In genomic region chr19:50994129-50994528, GRCh38 we compare ENCODE assay signal across 1 cellular context.
A peak's percentile ranks its signal among the peaks of the same experiment; 100 is the strongest.
TF ChIP-seq lines count a peak whose summit lies in the region.

No MANE protein-coding gene starts in this region.

TF ChIP-seq in K562, 482 proteins besides CTCF, POLR2A, EP300 and RAD21:
- TF ChIP-seq TFE3 (CRISPR knock-in tag; IDR thresholded peaks at IDR 0.05), result peak; percentile 92
- TF ChIP-seq PHB2 (IDR thresholded peaks at IDR 0.05; ENCODE audit: low read depth), result no peak
- peak; percentile 41 for TF ChIP-seq RBM25 (IDR thresholded peaks at IDR 0.05; ENCODE audit: low read depth, low read length, severe bottlenecking)
- TF ChIP-seq CBX3 (IDR thresholded peaks at IDR 0.05; ENCODE audit: borderline replicate concordance in 1 of 2, low read length in 2 of 2), result peak in 1 of 2 experiments; percentile 96; a peak in 2 of 3 replicates
- TF ChIP-seq PBX2 (CRISPR knock-in tag; IDR thresholded peaks at IDR 0.05; ENCODE audit: low read depth), result no peak
- 0 out of 2 replicates have a peak, but pooled peaks have one; percentile 33 for TF ChIP-seq PBX2 (tag; conservative IDR thresholded peaks at IDR 0.05; ENCODE audit: low read depth)
- peak; percentile 34; the same call in 1 of the 2 replicates for TF ChIP-seq C11orf30 (IDR thresholded peaks at IDR 0.05; ENCODE audit: low read depth)
- TF ChIP-seq USF1 (CRISPR knock-in tag; IDR thresholded peaks at IDR 0.05), result peak; percentile 94
- 0 out of 2 replicates have a peak, but pooled peaks have one; percentile 42 for TF ChIP-seq CC2D1A (IDR thresholded peaks at IDR 0.05)
- TF ChIP-seq NFYB (IDR thresholded peaks at IDR 0.05; ENCODE audit: extremely low read depth, insufficient read length), result peak; percentile 69
- TF ChIP-seq L3MBTL2 (IDR thresholded peaks at IDR 0.05), result peak; percentile 78; the same call in 1 of the 2 replicates
- TF ChIP-seq SIN3B (IDR thresholded peaks at IDR 0.05; ENCODE audit: low read depth), result 0 out of 2 replicates have a peak, but pooled peaks have one; percentile 12
- TF ChIP-seq TOE1 (IDR thresholded peaks at IDR 0.05; ENCODE audit: borderline replicate concordance), result peak; percentile 93
- no peak for TF ChIP-seq TOE1 (CRISPR knock-in tag; IDR thresholded peaks at IDR 0.05; ENCODE audit: borderline replicate concordance, low read depth)
- peak; percentile 17 to 89 (median 31) for TF ChIP-seq YY1 (IDR thresholded peaks at IDR 0.05; ENCODE audit: borderline replicate concordance in 1 of 3, control insufficient read depth in 1 of 3, extremely low read depth in 1 of 3, insufficient read depth in 3 of 3, insufficient read length in 1 of 3, insufficient replicate concordance in 2 of 3, low read depth in 1 of 3, low read length in 2 of 3)
- TF ChIP-seq RAD51 (IDR thresholded peaks at IDR 0.05; ENCODE audit: borderline replicate concordance, low read depth), result peak; percentile 96
- no peak for TF ChIP-seq KLF6 (CRISPR knock-in tag; IDR thresholded peaks at IDR 0.05; ENCODE audit: borderline replicate concordance)
- no peak for TF ChIP-seq TCFL5 (CRISPR knock-in tag; conservative IDR thresholded peaks at IDR 0.05)
- TF ChIP-seq SREBF1 (IDR thresholded peaks at IDR 0.05; ENCODE audit: borderline replicate concordance, low read depth, low read length), result no peak
- TF ChIP-seq SRSF9 (IDR thresholded peaks at IDR 0.05; ENCODE audit: borderline replicate concordance, low read depth, low read length), result no peak
- TF ChIP-seq EHMT2 (IDR thresholded peaks at IDR 0.05), result peak; percentile 29; the same call in 1 of the 2 replicates
- peak; percentile 46 for TF ChIP-seq MGA (IDR thresholded peaks at IDR 0.05)
- peak; percentile 84; the same call in 1 of the 2 replicates for TF ChIP-seq DIDO1 (tag; IDR thresholded peaks at IDR 0.05; ENCODE audit: low read depth)
- TF ChIP-seq FOS (IDR thresholded peaks at IDR 0.05; ENCODE audit: extremely low read depth, insufficient read length), result peak; percentile 83
- peak; percentile 52; the same call in 1 of the 2 replicates for TF ChIP-seq MBD2 (IDR thresholded peaks at IDR 0.05; ENCODE audit: borderline replicate concordance, low read depth)
- TF ChIP-seq ZNF133 (CRISPR knock-in tag; IDR thresholded peaks at IDR 0.05), result no peak
- TF ChIP-seq USF2 (CRISPR knock-in tag; IDR thresholded peaks at IDR 0.05), result peak; percentile 94
- peak; percentile 48 for TF ChIP-seq MEIS2 (IDR thresholded peaks at IDR 0.05; ENCODE audit: partially characterized antibody)
- peak; percentile 87 for TF ChIP-seq PHF20 (IDR thresholded peaks at IDR 0.05; ENCODE audit: partially characterized antibody)
- peak; percentile 76 for TF ChIP-seq ASH1L (IDR thresholded peaks at IDR 0.05; ENCODE audit: borderline replicate concordance, low read depth, partially characterized antibody)
- 0 out of 2 replicates have a peak, but pooled peaks have one; percentile 11 for TF ChIP-seq ATF3 (IDR thresholded peaks at IDR 0.05)
- no peak for TF ChIP-seq ATF3 (CRISPR knock-in tag; conservative IDR thresholded peaks at IDR 0.05)
- peak; percentile 56 for TF ChIP-seq EGR1 (conservative IDR thresholded peaks at IDR 0.05)
- no peak for TF ChIP-seq RNF2 (IDR thresholded peaks at IDR 0.05)
- no peak for TF ChIP-seq ZNF217 (CRISPR knock-in tag; IDR thresholded peaks at IDR 0.05)
- peak; percentile 81 for TF ChIP-seq CBFA2T2 (conservative IDR thresholded peaks at IDR 0.05)
